Comparison of ENCODE assay signal across 8 cellular contexts in genomic region chr11:101860694-101861371, GRCh38. TPM values are rescaled to one million over a fixed set of nuclear protein-coding genes. Genes with fewer than 3 reads are reported as not detected.
DNase-seq lines count a peak whose midpoint lies in the region; ATAC-seq and TF ChIP-seq lines count a peak whose summit lies in the region.

No MANE protein-coding gene starts in this region.

- H3K27ac ChIP-seq in uterus, result no peak overlapping the region

- H3K4me1 ChIP-seq in mucosa of descending colon (ENCODE audit: low read depth) (no peaks in the 10 kb centered on the region), uterus (no peaks in the 10 kb centered on the region)

- in situ Hi-C loops in GM13977 (cut with MboI; ENCODE audit: low pct_unique_long_range_greater_than_20kb, low sequenced_read_pairs, unreplicated experiment), result no loop called here

- H3K9me3 ChIP-seq in mucosa of descending colon (no peaks in the 10 kb centered on the region), uterus (no peaks in the 10 kb centered on the region)

- intact Hi-C loops in mucosa of descending colon (cut with DNase I, micrococcal nuclease) (loop anchor here (2.0 to 10.0 kb wide), 3 partner anchors 84 to 151 kb away; no protein-coding TSS in a partner anchor), uterus (cut with DNase I; ENCODE audit: low total_unique reads) (loop anchor here (10.0 kb wide), 1 partner anchor 144 kb away; no protein-coding TSS in a partner anchor)

- H3K36me3 ChIP-seq in mucosa of descending colon (ENCODE audit: low read depth), result no peaks in the 10 kb centered on the region
- H3K36me3 ChIP-seq in uterus, result no peaks in the 10 kb centered on the region

- H3K27me3 ChIP-seq in uterus, result no peaks in the 10 kb centered on the region

- TF ChIP-seq POLR2A in NB4 (IDR thresholded peaks at IDR 0.05; ENCODE audit: extremely low read depth, insufficient read length) (no peak), uterus (IDR thresholded peaks at IDR 0.05) (no peak)

- peak; percentile 79 for DNase-seq in AG10803 (ENCODE audit: low read depth)
- peak; percentile 28 for DNase-seq in GM13977 (ENCODE audit: low spot score)
- DNase-seq in NB4 (ENCODE audit: low read depth), result peak; percentile 51
- DNase-seq in epithelial cell of proximal tubule (ENCODE audit: low read depth), result no peak
- DNase-seq in mucosa of descending colon, result peak in 2 of 3 donors; percentile 25 to 63
- peak; percentile 22 to 28 for DNase-seq in uterus

- peak; percentile 91 for ATAC-seq in HG02642 (IDR thresholded peaks at IDR 0.05; ENCODE audit: poor library complexity, unreplicated experiment)
- ATAC-seq in mucosa of descending colon, result peak; percentile 93

- TF ChIP-seq CTCF in AG10803 (conservative IDR thresholded peaks at IDR 0.05; ENCODE audit: low read length) (peak; percentile 92), GM13977 (IDR thresholded peaks at IDR 0.05; ENCODE audit: extremely low read depth, insufficient read depth, missing control alignments) (peak; percentile 69), NB4 (IDR thresholded peaks at IDR 0.05; ENCODE audit: low read depth, low read length) (peak; percentile 71), WI38 (IDR thresholded peaks at IDR 0.05; ENCODE audit: low read depth, low read length) (peak; percentile 71), epithelial cell of proximal tubule (conservative IDR thresholded peaks at IDR 0.05; ENCODE audit: low read depth, low read length) (peak; percentile 82), mucosa of descending colon (IDR thresholded peaks at IDR 0.05) (peak; percentile 62), uterus (IDR thresholded peaks at IDR 0.05) (peak; percentile 64 to 79 (median 67))

- H3K4me3 ChIP-seq in AG10803 (ENCODE audit: low read length) (no peak overlapping the region), NB4 (ENCODE audit: low read depth, low read length) (no peak overlapping the region), WI38 (ENCODE audit: low read depth, low read length) (no peak overlapping the region), epithelial cell of proximal tubule (ENCODE audit: low read depth, low read length) (no peak overlapping the region), mucosa of descending colon (no peak overlapping the region), uterus (no peak overlapping the region)

RNA-seq across cellular contexts. Expression of gene CEP126, which starts 54.0 kb away (rescaled TPM):
- total RNA-seq in epithelial cell of proximal tubule, result 0.72 and 0.92 TPM in 2 replicates
- total RNA-seq in mucosa of descending colon, result 1 to 10 TPM; 3.7 to 7.4 (median 4.1) TPM
- total RNA-seq in uterus, result 1 to 10 TPM; 4.7 to 9.2 (median 7.1) TPM

RNA-seq across cellular contexts. Expression of gene ANGPTL5, which starts 55.5 kb away (rescaled TPM):
- total RNA-seq in epithelial cell of proximal tubule (not detected in 2 replicates), mucosa of descending colon (under 1 TPM in 2 of 3 donors, not detected in 1; 0.16 to 0.46 TPM), uterus (under 1 TPM in 1 of 4 donors, not detected in 3; 0.24 TPM)
